1 cellular context compared by ENCODE assay signal in genomic region chr2:27233341-27233740, GRCh38.
TF ChIP-seq lines count a peak whose summit lies in the region.

No MANE protein-coding gene starts in this region.

TF ChIP-seq in IMR-90, 13 proteins besides CTCF, POLR2A, EP300 and RAD21 (continued from another document):
- TF ChIP-seq FOS (IDR thresholded peaks at IDR 0.05; ENCODE audit: low read depth, low read length) (no peak), MXI1 (IDR thresholded peaks at IDR 0.05; ENCODE audit: borderline replicate concordance, low read depth, low read length) (no peak), MAFK (IDR thresholded peaks at IDR 0.05; ENCODE audit: low read depth, low read length) (no peak), USF2 (IDR thresholded peaks at IDR 0.05; ENCODE audit: low read depth, low read length) (no peak), RFX5 (IDR thresholded peaks at IDR 0.05; ENCODE audit: low read depth, low read length) (no peak), CHD1 (IDR thresholded peaks at IDR 0.05; ENCODE audit: low read depth, low read length) (no peak), ELK1 (IDR thresholded peaks at IDR 0.05; ENCODE audit: borderline replicate concordance, low read depth, low read length) (no peak), MAZ (IDR thresholded peaks at IDR 0.05; ENCODE audit: borderline replicate concordance, low read depth, low read length) (no peak), NFE2L2 (IDR thresholded peaks at IDR 0.05; ENCODE audit: low read depth, low read length) (no peak), SMC3 (IDR thresholded peaks at IDR 0.05; ENCODE audit: low read depth, low read length) (no peak), RCOR1 (IDR thresholded peaks at IDR 0.05; ENCODE audit: insufficient replicate concordance, low read length) (no peak), BHLHE40 (IDR thresholded peaks at IDR 0.05; ENCODE audit: low read depth, low read length) (no peak)
